6 cellular contexts compared by ENCODE assay signal in the genomic region with DNA sequence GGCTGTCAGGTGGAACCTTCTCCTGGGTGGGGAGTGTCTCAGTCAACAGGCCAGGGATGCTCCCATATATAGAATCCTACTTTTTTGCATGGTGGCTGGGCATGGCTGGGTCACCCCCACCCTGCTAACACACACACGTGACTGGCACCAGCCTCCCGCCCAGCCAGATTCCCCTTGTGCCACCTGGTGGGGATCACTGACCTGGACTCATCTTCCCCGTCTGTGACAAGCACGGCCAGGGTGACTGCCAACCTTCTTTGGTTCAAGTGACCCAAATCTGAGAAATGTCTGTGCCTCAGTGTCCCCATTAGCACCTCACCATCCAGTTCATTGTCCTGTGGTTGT. TPM values are rescaled to one million over a fixed set of nuclear protein-coding genes. Genes with fewer than 3 reads are reported as not detected.
DNase-seq lines count a peak whose midpoint lies in the region; ATAC-seq and TF ChIP-seq lines count a peak whose summit lies in the region.

No MANE protein-coding gene starts in this region.

- CTCF ChIA-PET in Caco-2 (lab: Charles Lee) = no interaction called here
- CTCF ChIA-PET in OCI-LY7 (lab: Charles Lee; ENCODE audit: unreplicated experiment) = no interaction called here

- TF ChIP-seq EP300 in upper lobe of left lung (IDR thresholded peaks at IDR 0.05) = no peak

- DNase-seq in Caco-2 (no peak), OCI-LY7 (ENCODE audit: low spot score) (peak; percentile 38), left cardiac atrium (no peak), upper lobe of left lung (no peak)
- no peak for DNase-seq in activated CD4-positive, CD25-positive, alpha-beta regulatory T cell (lab: John Stamatoyannopoulos, UW)

- H3K9me3 ChIP-seq in Caco-2 (no peaks in the 10 kb centered on the region), OCI-LY7 (ENCODE audit: low read length) (no peaks in the 10 kb centered on the region), upper lobe of left lung (no peaks in the 10 kb centered on the region)

- peak overlapping the region; percentile 56 for H3K4me3 ChIP-seq in Caco-2 (ENCODE audit: low read depth, low read length)
- H3K4me3 ChIP-seq in OCI-LY7 (ENCODE audit: low read depth, low read length, poor library complexity, severe bottlenecking) = peak overlapping the region; percentile 90
- peak overlapping the region; percentile 80 to 96 (median 95) for H3K4me3 ChIP-seq in upper lobe of left lung

- peak overlapping the region; percentile 53 for H3K27ac Mint-ChIP-seq in Caco-2 (ENCODE audit: unreplicated experiment)

- H3K9me3 Mint-ChIP-seq in Caco-2 (ENCODE audit: unreplicated experiment) = no peaks in the 10 kb centered on the region

- H2AFZ ChIP-seq in OCI-LY7 (ENCODE audit: low read length) = no peak overlapping the region

- H3K36me3 Mint-ChIP-seq in Caco-2 (ENCODE audit: insufficient read depth, unreplicated experiment) = peaks cover 4% of the 10 kb centered on the region

- H3K27ac ChIP-seq in OCI-LY7 (ENCODE audit: low read depth, low read length, poor library complexity, severe bottlenecking) (peak overlapping the region; percentile 60), upper lobe of left lung (peak overlapping the region; percentile 85 to 93 (median 91))

- no peaks in the 10 kb centered on the region for H4K20me1 ChIP-seq in OCI-LY7 (ENCODE audit: insufficient read depth, low read length)

- ATAC-seq in left cardiac atrium = peak; percentile 9 to 12
- ATAC-seq in upper lobe of left lung (ENCODE audit: low FRiP score in 2 of 2) = peak; percentile 7 to 30
- ATAC-seq in HG03095 (IDR thresholded peaks at IDR 0.05; ENCODE audit: unreplicated experiment) = no peak

- H3K27me3 ChIP-seq in Caco-2 (replicated peaks; ENCODE audit: control insufficient read depth, insufficient read depth, low read length) = no peaks in the 10 kb centered on the region
- no peaks in the 10 kb centered on the region for H3K27me3 ChIP-seq in upper lobe of left lung

- POLR2A ChIA-PET in Caco-2 (lab: Charles Lee) (no interaction called here), OCI-LY7 (lab: Charles Lee) (no interaction called here)

- H3K79me2 ChIP-seq in OCI-LY7 (ENCODE audit: insufficient read depth, low read depth, low read length) = peaks cover 34% of the 10 kb centered on the region; the same call in 1 of the 2 replicates

- H3K4me1 ChIP-seq in Caco-2 = peaks cover 18% of the 10 kb centered on the region
- peaks cover 50% of the 10 kb centered on the region for H3K4me1 ChIP-seq in OCI-LY7 (ENCODE audit: insufficient read depth, low read length, poor library complexity, severe bottlenecking)
- peaks cover 48 to 66% (median 58%) of the 10 kb centered on the region in 4 donors for H3K4me1 ChIP-seq in upper lobe of left lung

- H3K9me2 ChIP-seq in OCI-LY7 (ENCODE audit: insufficient read depth, low read length) = no peaks in the 10 kb centered on the region

- no peak for TF ChIP-seq POLR2A in upper lobe of left lung (IDR thresholded peaks at IDR 0.05)

- peaks cover 17% of the 10 kb centered on the region for H3K4me1 Mint-ChIP-seq in Caco-2 (ENCODE audit: low read depth, unreplicated experiment)

- no peaks in the 10 kb centered on the region for H3K27me3 Mint-ChIP-seq in Caco-2 (ENCODE audit: insufficient read depth, unreplicated experiment)

- H3K36me3 ChIP-seq in Caco-2 (ENCODE audit: control insufficient read depth, insufficient read depth, low read length) = no peaks in the 10 kb centered on the region; the same call in 1 of the 2 replicates
- H3K36me3 ChIP-seq in OCI-LY7 (ENCODE audit: insufficient read depth, low read length) = peaks cover 11% of the 10 kb centered on the region; the same call in 1 of the 2 replicates
- H3K36me3 ChIP-seq in upper lobe of left lung = peaks cover 0 to 14% (median 2%) of the 10 kb centered on the region in 4 donors

- no TSS peak for BruUV-seq in Caco-2 (replicated peaks; lab: Mats Ljungman, UMichigan)
- BruUV-seq in OCI-LY7 (replicated peaks; lab: Mats Ljungman, UMichigan) = no TSS peak

- intact Hi-C loops in Caco-2 (cut with micrococcal nuclease; ENCODE audit: unreplicated experiment) = no loop called here
- intact Hi-C loops in OCI-LY7 (cut with micrococcal nuclease; ENCODE audit: unreplicated experiment) = no loop called here
- intact Hi-C loops in left cardiac atrium (cut with DNase I) = no loop called here

- 29% methylated on average over 4 of the region's 4 CpGs; no CpG with 5 or more reads in 1 of the 2 donors for WGBS in upper lobe of left lung, 2 donors

- peak overlapping the region; percentile 77 for H3K4me2 ChIP-seq in OCI-LY7 (ENCODE audit: low read length)

- H3K4me3 Mint-ChIP-seq in Caco-2 (ENCODE audit: unreplicated experiment) = peak overlapping the region; percentile 60

- TF ChIP-seq CTCF in Caco-2 (IDR thresholded peaks at IDR 0.05; ENCODE audit: insufficient read depth in 1 of 2, low read depth in 1 of 2, low read length in 1 of 2, severe bottlenecking in 1 of 2, unreplicated experiment in 1 of 2) = no peak
- peak; percentile 25 for TF ChIP-seq CTCF in OCI-LY7 (conservative IDR thresholded peaks at IDR 0.05; ENCODE audit: low read length)
- no peak for TF ChIP-seq CTCF in upper lobe of left lung (IDR thresholded peaks at IDR 0.05)

RNA-seq across cellular contexts. Expression of a gene that starts 1.0 kb away (rescaled TPM):
- total RNA-seq in Caco-2 (2022) = 102 and 105 TPM in 2 replicates
- total RNA-seq in OCI-LY7 (2014; rRNA removed; shearing (Covaris generic)) = 117 and 125 TPM in 2 replicates
- 233 and 246 TPM in 2 replicates for total RNA-seq in OCI-LY7 (2022)
- total RNA-seq in left cardiac atrium = 100 to 1,000 TPM; 119 to 146 TPM
- total RNA-seq in upper lobe of left lung = 100 to 1,000 TPM in 5 of 6 donors, 10 to 100 TPM in 1; 95.2 to 278 (median 200) TPM

RNA-seq across cellular contexts. Expression of a gene that starts 15.0 kb away (rescaled TPM):
- total RNA-seq in Caco-2 (2022) = 118 and 126 TPM in 2 replicates
- 425 and 474 TPM in 2 replicates for total RNA-seq in OCI-LY7 (2014; rRNA removed; shearing (Covaris generic))
- 294 and 316 TPM in 2 replicates for total RNA-seq in OCI-LY7 (2022)
- total RNA-seq in left cardiac atrium = 10 to 100 TPM; 31.8 to 41.6 TPM
- total RNA-seq in upper lobe of left lung = 100 to 1,000 TPM in 2 of 6 donors, 10 to 100 TPM in 4; 47.6 to 189 (median 86.0) TPM

RNA-seq across cellular contexts. Expression of a gene that starts 41.0 kb away (rescaled TPM):
- total RNA-seq in Caco-2 (2022) (0.20 and 0.74 TPM in 2 replicates), OCI-LY7 (2022) (0.23 TPM in 1 of 2 replicates, not detected in the other), left cardiac atrium (under 1 TPM; 0.24 to 0.97 TPM), upper lobe of left lung (1 to 10 TPM in 2 of 6 donors, under 1 TPM in 1, not detected in 3; 0.59 to 3.9 (median 1.7) TPM)
- total RNA-seq in OCI-LY7 (2014; rRNA removed; shearing (Covaris generic)) = not detected in 2 replicates

RNA-seq across cellular contexts. Expression of a gene that starts 52.9 kb away (rescaled TPM):
- total RNA-seq in Caco-2 (2022) = 24.8 and 34.8 TPM in 2 replicates
- total RNA-seq in OCI-LY7 (2014; rRNA removed; shearing (Covaris generic)) = 12.5 and 13.8 TPM in 2 replicates
- total RNA-seq in OCI-LY7 (2022) = 47.5 and 48.7 TPM in 2 replicates
- total RNA-seq in left cardiac atrium = 10 to 100 TPM; 41.6 to 43.8 TPM
- total RNA-seq in upper lobe of left lung = 100 to 1,000 TPM; 123 to 259 (median 227) TPM
